In genomic region chr16:67150833-67151396, GRCh38 we compare ENCODE assay signal across 1 cellular context.
A peak's percentile ranks its signal among the peaks of the same experiment; 100 is the strongest.
TF ChIP-seq lines count a peak whose summit lies in the region.

TSS of gene B3GNT9 (minus strand) at chr16:67150998. CDS start at chr16:67150485, 513 bp downstream.

TF ChIP-seq in GM12878, 131 proteins besides CTCF, POLR2A, EP300 and RAD21:
- TF ChIP-seq SPI1 (IDR thresholded peaks at IDR 0.05; ENCODE audit: borderline replicate concordance, insufficient read depth, low read depth, low read length) (no peak), TCF3 (IDR thresholded peaks at IDR 0.05; ENCODE audit: borderline replicate concordance, insufficient read depth, low read depth, low read length) (no peak), BHLHE40 (IDR thresholded peaks at IDR 0.05; ENCODE audit: borderline replicate concordance in 1 of 2, low read depth in 2 of 2, low read length in 1 of 2) (peak in 1 of 2 experiments; percentile 67; a peak in 2 of 4 replicates), RAD51 (IDR thresholded peaks at IDR 0.05) (peak; percentile 68), ATF3 (IDR thresholded peaks at IDR 0.05; ENCODE audit: borderline replicate concordance, extremely low read depth, low read depth, low read length) (peak; percentile 66; the same call in 1 of the 2 replicates), JUNB (IDR thresholded peaks at IDR 0.05) (no peak), POLR2AphosphoS5 (IDR thresholded peaks at IDR 0.05; ENCODE audit: low read length) (0 out of 2 replicates have a peak, but pooled peaks have one; percentile 16), MEF2B (IDR thresholded peaks at IDR 0.05; ENCODE audit: partially characterized antibody, poor library complexity, severe bottlenecking) (no peak), POLR2AphosphoS2 (IDR thresholded peaks at IDR 0.05; ENCODE audit: low read depth, low read length) (0 out of 2 replicates have a peak, but pooled peaks have one; percentile 49), YY1 (IDR thresholded peaks at IDR 0.05; ENCODE audit: low read depth, low read length) (0 out of 2 replicates have a peak, but pooled peaks have one; percentile 41), TAF1 (IDR thresholded peaks at IDR 0.05; ENCODE audit: borderline replicate concordance, low read depth, low read length) (0 out of 2 replicates have a peak, but pooled peaks have one; percentile 4), BCL11A (IDR thresholded peaks at IDR 0.05; ENCODE audit: low read depth, low read length) (no peak), NKRF (conservative IDR thresholded peaks at IDR 0.05) (0 out of 2 replicates have a peak, but pooled peaks have one; percentile 29), YBX1 (IDR thresholded peaks at IDR 0.05) (no peak), USF1 (IDR thresholded peaks at IDR 0.05; ENCODE audit: borderline replicate concordance, extremely low read length, insufficient read depth, low read depth, low read length) (peak; percentile 93), REST (IDR thresholded peaks at IDR 0.05; ENCODE audit: low read depth, low read length) (no peak), KLF5 (IDR thresholded peaks at IDR 0.05; ENCODE audit: partially characterized antibody) (no peak), USF2 (IDR thresholded peaks at IDR 0.05; ENCODE audit: borderline replicate concordance, low read depth, low read length) (peak; percentile 54), E4F1 (IDR thresholded peaks at IDR 0.05; ENCODE audit: borderline replicate concordance, partially characterized antibody) (no peak), BACH1 (IDR thresholded peaks at IDR 0.05; ENCODE audit: borderline replicate concordance) (peak; percentile 16; the same call in 1 of the 2 replicates), ELK1 (IDR thresholded peaks at IDR 0.05; ENCODE audit: low read depth, low read length) (no peak), TCF12 (IDR thresholded peaks at IDR 0.05; ENCODE audit: low read depth, low read length) (0 out of 2 replicates have a peak, but pooled peaks have one; percentile 6), HDAC6 (IDR thresholded peaks at IDR 0.05; ENCODE audit: unreplicated experiment) (peak; percentile 42), FOXM1 (IDR thresholded peaks at IDR 0.05; ENCODE audit: low read depth, low read length) (no peak)
